In the genomic region with DNA sequence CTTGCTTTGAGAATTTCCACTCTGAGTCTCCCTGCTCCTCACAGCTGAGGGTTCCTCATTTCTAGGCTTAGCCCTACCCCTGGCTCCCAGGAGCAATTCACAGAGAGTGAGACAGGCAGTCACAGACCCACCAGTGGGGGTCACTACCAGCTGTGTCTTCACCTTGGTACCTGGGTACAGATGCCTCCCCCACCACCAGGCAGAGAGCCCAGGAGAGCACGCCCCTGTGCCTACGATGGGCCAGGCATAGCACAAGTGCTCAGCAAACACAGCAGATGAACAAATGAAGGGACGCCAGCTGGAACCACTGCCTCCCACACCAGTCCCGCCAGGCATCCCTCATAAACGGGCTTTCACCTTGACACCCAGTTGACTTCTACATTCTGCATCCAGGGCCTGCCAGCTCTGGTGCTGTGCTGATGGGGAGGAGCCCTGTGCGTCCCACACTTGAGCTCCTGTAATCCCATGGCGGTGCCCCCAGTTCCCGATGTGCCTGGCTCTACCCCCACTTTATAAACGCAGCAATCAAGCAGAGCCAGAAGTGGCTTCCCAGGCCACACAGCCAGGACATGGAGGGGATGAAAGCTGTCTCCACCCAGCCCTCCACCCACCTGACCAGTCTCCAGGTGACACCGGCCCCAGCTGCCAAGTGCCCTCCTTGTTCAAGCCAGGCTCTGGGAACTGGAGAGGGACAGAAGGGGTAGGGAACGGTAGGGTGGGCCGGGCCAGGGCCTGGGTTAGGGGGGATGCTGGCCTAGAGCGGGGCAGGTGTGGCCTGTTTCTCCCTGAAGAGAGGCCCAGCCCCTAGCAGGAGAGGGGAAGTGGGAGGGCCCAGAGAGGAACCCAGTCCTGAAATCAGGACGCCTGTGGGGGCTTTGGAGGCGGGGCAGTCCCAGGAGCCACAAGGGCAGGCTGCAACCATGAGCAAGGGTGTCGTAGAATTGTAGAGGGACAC, we compare ENCODE assay signal across 1 cellular context.
TF ChIP-seq lines count a peak whose summit lies in the region.

No MANE protein-coding gene starts in this region.

TF ChIP-seq in WTC11, 78 proteins besides CTCF, POLR2A, EP300 and RAD21 (continued from another document):
- TF ChIP-seq, protein P1, sequence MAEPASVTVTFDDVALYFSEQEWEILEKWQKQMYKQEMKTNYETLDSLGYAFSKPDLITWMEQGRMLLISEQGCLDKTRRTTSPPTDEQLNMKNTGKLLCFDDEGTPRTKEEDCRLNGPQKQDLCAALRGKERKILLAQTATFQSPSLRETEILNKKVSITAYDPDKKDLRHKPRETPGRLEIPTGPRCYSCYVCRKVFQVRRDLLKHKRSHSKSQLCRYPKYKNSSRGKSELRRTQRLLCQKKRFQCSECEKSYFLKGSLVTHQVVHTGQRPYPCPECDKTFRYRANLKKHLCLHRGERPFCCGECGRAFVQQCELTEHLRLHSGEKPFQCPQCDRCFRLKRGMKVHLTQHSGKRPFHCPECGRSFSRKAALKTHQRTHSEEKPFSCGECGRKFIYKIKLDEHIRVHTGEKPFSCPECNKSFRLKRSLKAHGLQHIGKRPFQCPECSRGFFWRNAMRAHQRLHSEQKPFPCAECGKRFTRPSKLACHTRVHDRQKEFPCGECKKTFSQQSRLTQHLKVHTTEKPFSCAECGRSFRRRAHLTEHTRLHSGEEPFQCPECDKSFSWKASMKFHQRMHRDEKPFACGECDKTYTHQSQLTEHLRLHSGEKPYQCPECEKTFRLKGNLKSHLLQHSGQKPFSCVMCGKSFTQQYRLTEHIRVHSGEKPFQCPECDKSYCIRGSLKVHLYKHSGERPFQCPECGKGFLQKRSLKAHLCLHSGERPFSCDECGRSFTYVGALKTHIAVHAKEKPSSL (CRISPR knock-in tag; conservative IDR thresholded peaks at IDR 0.05) = no peak
- TF ChIP-seq FOXK1 (CRISPR knock-in tag; IDR thresholded peaks at IDR 0.05) = no peak
